8 cellular contexts compared by ENCODE assay signal in the genomic region with DNA sequence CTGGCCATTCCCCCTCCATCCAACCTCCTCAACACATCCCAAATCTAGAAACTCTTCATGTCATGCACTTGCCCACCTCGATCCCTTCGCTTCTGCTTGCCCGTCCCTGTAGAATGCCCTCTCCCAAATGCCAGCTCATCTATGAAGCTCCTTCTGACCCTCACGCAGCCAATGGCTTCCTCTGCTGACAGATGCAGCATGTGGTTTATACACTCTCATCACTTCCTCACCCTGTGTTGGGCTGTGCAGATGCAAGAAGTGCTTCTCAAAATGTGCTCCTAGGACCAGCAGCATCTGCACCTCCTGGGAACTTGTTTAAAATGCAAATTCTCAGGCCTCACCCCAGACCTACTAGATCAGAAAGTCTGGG. TPM values are rescaled to one million over a fixed set of nuclear protein-coding genes. Genes with fewer than 3 reads are reported as not detected.
DNase-seq lines count a peak whose midpoint lies in the region; ATAC-seq and TF ChIP-seq lines count a peak whose summit lies in the region.

No MANE protein-coding gene starts in this region.

- intact Hi-C loops in esophagus squamous epithelium (cut with DNase I), result no loop called here

- no peaks in the 10 kb centered on the region for H3K9me3 ChIP-seq in esophagus squamous epithelium

- POLR2A ChIA-PET in T-cell (lab: Charles Lee), result no interaction called here

- ATAC-seq in GM18909 (IDR thresholded peaks at IDR 0.05; ENCODE audit: poor library complexity, unreplicated experiment) (peak; percentile 46), HG03095 (IDR thresholded peaks at IDR 0.05; ENCODE audit: unreplicated experiment) (peak; percentile 53), T-cell (replicated peaks in 1 of 4) (peak; percentile 36 to 66 (median 43)), GM19023 (IDR thresholded peaks at IDR 0.05; ENCODE audit: unreplicated experiment) (no peak)
- ATAC-seq in natural killer cell treated with Interleukin-12 subunit alpha and Interleukin-12 subunit beta and Interleukin-15 and Interleukin-18, amount 100 ng/mL, for 72 hours, result peak; percentile 74 to 82

- H3K36me3 Mint-ChIP-seq in T-cell, result no peaks in the 10 kb centered on the region
- no peaks in the 10 kb centered on the region for H3K36me3 Mint-ChIP-seq in natural killer cell treated with Interleukin-12 subunit alpha and Interleukin-12 subunit beta and Interleukin-15 and Interleukin-18, amount 100 ng/mL, for 72 hours

- peaks cover 3 to 29% (median 7%) of the 10 kb centered on the region in 3 donors for H3K4me1 ChIP-seq in esophagus squamous epithelium

- H3K36me3 ChIP-seq in esophagus squamous epithelium, result no peaks in the 10 kb centered on the region

- no peaks in the 10 kb centered on the region for H3K27me3 ChIP-seq in esophagus squamous epithelium

- peak overlapping the region in 1 of 2 donors; percentile 25 for H3K27ac Mint-ChIP-seq in T-cell
- H3K27ac Mint-ChIP-seq in natural killer cell treated with Interleukin-12 subunit alpha and Interleukin-12 subunit beta and Interleukin-15 and Interleukin-18, amount 100 ng/mL, for 72 hours, result peak overlapping the region; percentile 33 to 65

- peak overlapping the region in 2 of 4 donors; percentile 49 to 65 for H3K27ac ChIP-seq in esophagus squamous epithelium

- H3K4me3 ChIP-seq in esophagus squamous epithelium, result no peak overlapping the region

- TF ChIP-seq CTCF in esophagus squamous epithelium (IDR thresholded peaks at IDR 0.05) (no peak), GM13976 (IDR thresholded peaks at IDR 0.05; ENCODE audit: borderline replicate concordance, control extremely low read depth, extremely low read depth, insufficient read depth, missing control alignments) (no peak)

- in situ Hi-C loops in GM13976 (cut with MboI; ENCODE audit: low sequenced_read_pairs, unreplicated experiment), result no loop called here

- DNase-seq in T-cell (peak in 1 of 34 experiments; percentile 5), esophagus squamous epithelium (lab: John Stamatoyannopoulos, UW) (no peak), GM13976 (ENCODE audit: low spot score) (no peak), NCI-H748 treated with DMSO at 0.1 percent for 48 hours (lab: John Stamatoyannopoulos, UW) (no peak)
- DNase-seq in natural killer cell treated with Interleukin-12 subunit alpha and Interleukin-12 subunit beta and Interleukin-15 and Interleukin-18, amount 100 ng/mL, for 72 hours (ENCODE audit: low spot score), result no peak

- no peak for TF ChIP-seq POLR2A in esophagus squamous epithelium (IDR thresholded peaks at IDR 0.05)

- no peaks in the 10 kb centered on the region for H3K9me3 Mint-ChIP-seq in T-cell
- no peaks in the 10 kb centered on the region for H3K9me3 Mint-ChIP-seq in natural killer cell treated with Interleukin-12 subunit alpha and Interleukin-12 subunit beta and Interleukin-15 and Interleukin-18, amount 100 ng/mL, for 72 hours

- H3K4me3 Mint-ChIP-seq in T-cell, result peak overlapping the region in 2 of 3 donors; percentile 44 to 50
- peak overlapping the region; percentile 72 for H3K4me3 Mint-ChIP-seq in natural killer cell treated with Interleukin-12 subunit alpha and Interleukin-12 subunit beta and Interleukin-15 and Interleukin-18, amount 100 ng/mL, for 72 hours

- H3K4me1 Mint-ChIP-seq in T-cell, result peaks cover 17 to 27% (median 18%) of the 10 kb centered on the region in 3 donors
- H3K4me1 Mint-ChIP-seq in natural killer cell treated with Interleukin-12 subunit alpha and Interleukin-12 subunit beta and Interleukin-15 and Interleukin-18, amount 100 ng/mL, for 72 hours (ENCODE audit: low read depth in 2 of 2), result peaks cover 17 to 22% of the 10 kb centered on the region in 2 donors

- CTCF ChIA-PET in T-cell (lab: Charles Lee), result interaction anchor here in 1 of 2 donors (0.7 kb wide), 1 partner anchor 11 kb away, joined by 3 read pairs; no protein-coding TSS in a partner anchor

- H3K27me3 Mint-ChIP-seq in T-cell, result peaks cover 6% of the 10 kb centered on the region in 2 donors
- peaks cover 0 to 21% of the 10 kb centered on the region in 2 donors for H3K27me3 Mint-ChIP-seq in natural killer cell treated with Interleukin-12 subunit alpha and Interleukin-12 subunit beta and Interleukin-15 and Interleukin-18, amount 100 ng/mL, for 72 hours

- 86 to 91% methylated on average over 4 of the region's 4 CpGs for WGBS in esophagus squamous epithelium, 2 donors

RNA-seq across cellular contexts. Expression of gene SEMA5B, which starts 51.7 kb away (rescaled TPM):
- total RNA-seq in T-cell (under 1 TPM in 4 of 5 donors, not detected in 1; 0.08 to 0.32 (median 0.21) TPM), esophagus squamous epithelium (under 1 TPM in 3 of 4 donors, not detected in 1; 0.13 to 0.21 (median 0.19) TPM)
- total RNA-seq in natural killer cell treated with Interleukin-12 subunit alpha and Interleukin-12 subunit beta and Interleukin-15 and Interleukin-18, amount 100 ng/mL, for 72 hours, result not detected
